14 cellular contexts compared by ENCODE assay signal in genomic region chr16:57278494-57278893, GRCh38.
DNase-seq lines count a peak whose midpoint lies in the region; ATAC-seq and TF ChIP-seq lines count a peak whose summit lies in the region.
"Had no signal": no experiment of that assay in that cellular context is flagged by ENCODE, and none has a peak within 500 bp of the region (broad histone marks: within the 10 kb centered on the region; RNA-seq: fewer than 3 reads in every experiment).

No MANE protein-coding gene starts in this region.

- TF ChIP-seq CTCF in RWPE1 (conservative IDR thresholded peaks at IDR 0.05; ENCODE audit: low read depth) = no peak

- POLR2A ChIA-PET in RWPE1 (lab: Yijun Ruan, JAX; ENCODE audit: low non-redundant PET) = no interaction called here

- H3K27ac ChIP-seq in RWPE1 (peak overlapping the region; percentile 98), epithelial cell of prostate (peak overlapping the region; percentile 94)
- H3K27ac ChIP-seq: BLaER1 had no signal

- CTCF ChIA-PET in RWPE1 (lab: Yijun Ruan, JAX) = no interaction called here

- no peak for DNase-seq in RWPE1 (ENCODE audit: low spot score)
- no peak for DNase-seq in epithelial cell of prostate (ENCODE audit: low read depth, low spot score)
- DNase-seq in midbrain (lab: John Stamatoyannopoulos, UW) = peak; percentile 68
- DNase-seq in superior temporal gyrus (ENCODE audit: extremely low spot score) = peak; percentile 87
- no peak for DNase-seq in central memory CD4-positive, alpha-beta T cell
- DNase-seq in iPS-NIHi11 (ENCODE audit: low spot score) = no peak
- DNase-seq in retina = no peak
- DNase-seq: DMS53, H7, NCI-H1417 treated with DMSO at 0.1 percent for 48 hours, NCI-H2029, NCI-H510A had no signal

- ATAC-seq in HG03139 (IDR thresholded peaks at IDR 0.05; ENCODE audit: unreplicated experiment) = no peak

Comparison
In these comparisons a context has a peak if more than half of its experiments do, and no peak if none do; other contexts are left out.
1. DNase-seq: peak in midbrain (single experiment) and superior temporal gyrus (single experiment); none in RWPE1 (single experiment), epithelial cell of prostate (single experiment), central memory CD4-positive, alpha-beta T cell (single experiment), iPS-NIHi11 (single experiment) and retina (single experiment).